Comparison of ENCODE assay signal across 8 cellular contexts in the genomic region with DNA sequence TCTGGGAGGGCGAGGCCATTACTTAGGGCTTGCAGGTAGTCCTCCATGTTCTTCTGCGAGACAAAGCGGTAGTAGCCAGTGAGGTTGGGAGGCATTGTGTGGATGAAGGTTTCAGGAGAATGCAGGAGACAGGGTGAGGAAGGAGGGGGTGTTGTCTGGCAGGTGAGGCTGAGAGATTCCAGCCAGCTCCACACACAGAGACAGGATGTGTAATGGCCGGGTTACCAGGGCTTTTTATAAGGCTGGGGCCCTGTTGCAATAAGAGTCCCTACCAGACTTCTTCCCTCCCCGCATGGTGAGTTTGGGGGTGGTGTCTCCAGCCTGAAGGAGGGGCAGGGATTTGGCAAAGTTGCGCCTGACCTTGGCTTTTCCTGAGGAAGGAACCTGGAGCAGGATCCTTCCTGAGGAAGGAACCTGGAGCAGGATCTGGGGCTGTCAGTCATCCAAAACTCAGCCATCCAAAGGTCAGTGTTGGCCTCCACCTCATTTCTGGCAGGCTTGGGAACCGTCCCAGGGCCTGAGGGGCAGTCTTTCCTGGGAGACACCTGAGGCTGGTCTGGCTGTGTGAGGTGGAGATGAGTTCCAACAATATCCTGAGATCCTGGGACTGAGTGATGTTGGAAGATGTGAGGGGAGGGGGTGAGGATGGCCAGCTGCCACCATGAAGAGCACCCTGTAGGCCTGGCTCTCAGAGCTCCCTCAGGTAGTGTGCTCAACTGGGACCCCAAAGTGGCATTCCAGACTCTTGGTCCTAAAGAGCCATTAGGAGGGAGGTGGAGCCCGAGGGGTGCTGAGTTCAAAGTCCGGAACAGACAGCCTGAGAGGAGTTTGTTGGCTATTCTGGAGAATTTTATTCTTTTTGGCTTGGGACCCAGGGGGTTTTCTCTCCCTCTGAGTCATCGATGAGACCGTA. TPM values are rescaled to one million over a fixed set of nuclear protein-coding genes. Genes with fewer than 3 reads are reported as not detected.
A peak's percentile ranks its signal among the peaks of the same experiment; 100 is the strongest.
DNase-seq lines count a peak whose midpoint lies in the region; ATAC-seq and TF ChIP-seq lines count a peak whose summit lies in the region.

RBP5 (minus strand) TSS at position 209 of the 913 bp plus-strand sequence; CDS start at position 95, 114 bp downstream.

- H3K4me1 Mint-ChIP-seq in chondrocyte (ENCODE audit: low read depth): peaks cover 26% of the 10 kb centered on the region

- H3K9me3 ChIP-seq in AG04450 (ENCODE audit: control insufficient read depth, insufficient read depth, low read length) (no peaks in the 10 kb centered on the region; the same call in 1 of the 2 replicates), IMR-90 (ENCODE audit: control insufficient read depth, insufficient read depth, low read length) (no peaks in the 10 kb centered on the region), muscle layer of duodenum (ENCODE audit: control insufficient read depth in 1 of 2, low read length in 2 of 2) (no peaks in the 10 kb centered on the region)

- H4K5ac ChIP-seq in IMR-90 (ENCODE audit: low read depth, low read length): peak within 1 kb of the TSS; percentile 1

- H4K20me1 ChIP-seq in IMR-90 (ENCODE audit: insufficient read depth, low read length): no peaks in the 10 kb centered on the region

- no peak for DNase-seq in AG04450 (ENCODE audit: low read depth, low spot score)
- DNase-seq in IMR-90: no peak
- DNase-seq in chondrocyte (ENCODE audit: low spot score): no peak
- no peak for DNase-seq in RPMI8226

- H3K56ac ChIP-seq in IMR-90 (ENCODE audit: extremely low read depth, insufficient read depth, low read length): no peak within 1 kb of the TSS

- in situ Hi-C loops in IMR-90 (cut with MboI; ENCODE audit: low sequenced_read_pairs): no loop called here

- peak within 1 kb of the TSS; percentile 61; the same call in 1 of the 2 replicates for H2AK5ac ChIP-seq in IMR-90 (ENCODE audit: low read depth, low read length)

- no peak within 1 kb of the TSS for H2BK20ac ChIP-seq in IMR-90 (ENCODE audit: low read depth, low read length)

- H2BK120ac ChIP-seq in IMR-90 (ENCODE audit: low read depth, low read length): no peak within 1 kb of the TSS

- H2AFZ ChIP-seq in IMR-90 (replicated peaks; ENCODE audit: low read length, poor library complexity): peak within 1 kb of the TSS; percentile 98

- no peak within 1 kb of the TSS for H2BK5ac ChIP-seq in IMR-90 (ENCODE audit: low read depth, low read length, poor library complexity, severe bottlenecking)

- no peaks in the 10 kb centered on the region for H3K9me3 Mint-ChIP-seq in chondrocyte (ENCODE audit: low read depth)

- CTCF ChIA-PET in AG04450 (lab: Charles Lee) (no interaction called here), IMR-90 (lab: Yijun Ruan, JAX) (no interaction called here)

- TF ChIP-seq CTCF in AG04450 (IDR thresholded peaks at IDR 0.05; ENCODE audit: low read depth, low read length): no peak
- TF ChIP-seq CTCF in IMR-90 (conservative IDR thresholded peaks at IDR 0.05; ENCODE audit: low read depth, low read length): no peak
- no peak for TF ChIP-seq CTCF in chondrocyte (IDR thresholded peaks at IDR 0.05)

- H3K27me3 ChIP-seq in AG04450 (ENCODE audit: control insufficient read depth, insufficient read depth, low read length) (no peaks in the 10 kb centered on the region), IMR-90 (ENCODE audit: control insufficient read depth, insufficient read depth, low read length) (no peaks in the 10 kb centered on the region), muscle layer of duodenum (ENCODE audit: low read depth, low read length) (peaks cover 3% of the 10 kb centered on the region)

- peak within 1 kb of the TSS; percentile 89 for H3K4me3 Mint-ChIP-seq in chondrocyte (ENCODE audit: unreplicated experiment)

- H3K27ac ChIP-seq in AG04450 (ENCODE audit: low read depth, low read length): peak within 1 kb of the TSS; percentile 21
- no peak within 1 kb of the TSS; the same call in 1 of the 2 replicates for H3K27ac ChIP-seq in IMR-90 (ENCODE audit: insufficient read depth, low read length)
- H3K27ac ChIP-seq in muscle layer of duodenum (ENCODE audit: low read length): no peak within 1 kb of the TSS

- peak within 1 kb of the TSS; percentile 4 for H3K9ac ChIP-seq in IMR-90 (ENCODE audit: low read depth, low read length)

- no peak for TF ChIP-seq POLR2A in IMR-90 (IDR thresholded peaks at IDR 0.05; ENCODE audit: low read depth, low read length)

- H3K4me1 ChIP-seq in IMR-90 (ENCODE audit: control insufficient read depth, insufficient read depth, low read length) (peaks cover 6% of the 10 kb centered on the region; the same call in 1 of the 2 replicates), muscle layer of duodenum (ENCODE audit: control insufficient read depth in 1 of 2, insufficient read depth in 2 of 2, low read length in 2 of 2) (peaks cover 0 to 20% of the 10 kb centered on the region in 2 donors)

- H3K79me1 ChIP-seq in IMR-90 (ENCODE audit: low read depth in 1 of 2, low read length in 2 of 2): 0 out of 4 replicates have a peak, but pooled peaks cover 0 to 6% of the 10 kb centered on the region in 2 experiments

- no peak for ATAC-seq in IMR-90 (ENCODE audit: low read depth)
- no peak for ATAC-seq in GM21423 (IDR thresholded peaks at IDR 0.05; ENCODE audit: unreplicated experiment)
- ATAC-seq in activated CD4-positive, CD25-positive, alpha-beta regulatory T cell treated with anti-CD3 and anti-CD28 coated beads, Interleukin-2, amount 50 U/mL, for 24 hours: no peak
- ATAC-seq in HG02852 (IDR thresholded peaks at IDR 0.05; ENCODE audit: unreplicated experiment): no peak

- H3K4me3 ChIP-seq in AG04450 (ENCODE audit: low read depth, low read length): peak within 1 kb of the TSS; percentile 90
- H3K4me3 ChIP-seq in IMR-90 (ENCODE audit: insufficient read depth, low read depth, low read length): peak within 1 kb of the TSS; percentile 81
- peak within 1 kb of the TSS; percentile 73 to 78 for H3K4me3 ChIP-seq in muscle layer of duodenum (ENCODE audit: low read depth in 1 of 2, low read length in 2 of 2)

- TF ChIP-seq RAD21 in IMR-90 (IDR thresholded peaks at IDR 0.05; ENCODE audit: low read length): no peak

- H2AK9ac ChIP-seq in IMR-90 (replicated peaks; ENCODE audit: low read depth, low read length, poor library complexity): peak within 1 kb of the TSS; percentile 89

- peak within 1 kb of the TSS; percentile 79 for H3K23ac ChIP-seq in IMR-90 (ENCODE audit: low read depth, low read length)

- H3K14ac ChIP-seq in IMR-90 (replicated peaks; ENCODE audit: low read depth, low read length): peak within 1 kb of the TSS; percentile 17; the same call in 1 of the 2 replicates

- intact Hi-C loops in IMR-90 (cut with micrococcal nuclease): no loop called here

- peaks cover 2% of the 10 kb centered on the region for H3K36me3 Mint-ChIP-seq in chondrocyte (ENCODE audit: low read depth)

- peak within 1 kb of the TSS; percentile 52 for H3K4ac ChIP-seq in IMR-90 (ENCODE audit: low read depth, low read length)

- no TSS peak for BruUV-seq in IMR-90 (replicated peaks; lab: Mats Ljungman, UMichigan)

- peaks cover 5% of the 10 kb centered on the region; the same call in 1 of the 2 replicates for H3K9me1 ChIP-seq in IMR-90 (ENCODE audit: insufficient read depth, low read length)

- no peak within 1 kb of the TSS for H3K18ac ChIP-seq in IMR-90 (ENCODE audit: low read depth, low read length)

- H4K91ac ChIP-seq in IMR-90 (ENCODE audit: insufficient read depth, low read depth, low read length): peak within 1 kb of the TSS; percentile 49; the same call in 1 of the 2 replicates

- peaks cover 6% of the 10 kb centered on the region for H3K36me3 ChIP-seq in IMR-90 (ENCODE audit: control insufficient read depth, insufficient read depth, low read length)
- no peaks in the 10 kb centered on the region for H3K36me3 ChIP-seq in muscle layer of duodenum (ENCODE audit: control insufficient read depth in 1 of 2, insufficient read depth in 2 of 2, low read length in 2 of 2)

- no peaks in the 10 kb centered on the region for H3K27me3 Mint-ChIP-seq in chondrocyte (ENCODE audit: low read depth)

- H3K27ac Mint-ChIP-seq in chondrocyte (ENCODE audit: unreplicated experiment): no peak within 1 kb of the TSS

- WGBS in IMR-90 (ENCODE audit: extremely low coverage in 2 of 2, insufficient read length in 1 of 2), 2 experiments: 50% methylated on average over 1 of the region's 11 CpGs; no CpG with 5 or more reads in 1 of the 2 experiments

- peak within 1 kb of the TSS; percentile 36 to 79; a peak in 2 of 4 replicates for H4K8ac ChIP-seq in IMR-90 (ENCODE audit: low read depth in 2 of 2, low read length in 2 of 2)

- peak within 1 kb of the TSS; percentile 94 for H3K4me2 ChIP-seq in IMR-90 (ENCODE audit: low read depth, low read length)

- no peak within 1 kb of the TSS for H2BK15ac ChIP-seq in IMR-90 (ENCODE audit: low read depth, low read length)

- dilution Hi-C loops in IMR-90 (cut with HindIII; ENCODE audit: low sequenced_read_pairs, unreplicated experiment): no loop called here

- POLR2A ChIA-PET in AG04450 (lab: Yijun Ruan, JAX) (interaction anchor here (1.2 kb wide), 1 partner anchor 49 kb away, joined by 3 read pairs; no protein-coding TSS in a partner anchor), IMR-90 (lab: Charles Lee; ENCODE audit: unreplicated experiment) (no interaction called here)

TF ChIP-seq in IMR-90, 13 proteins besides CTCF, POLR2A, EP300 and RAD21 (continues in another document):
- TF ChIP-seq CEBPB (IDR thresholded peaks at IDR 0.05; ENCODE audit: low read depth, low read length) (no peak), NFE2L2 (IDR thresholded peaks at IDR 0.05; ENCODE audit: low read depth, low read length) (no peak), BHLHE40 (IDR thresholded peaks at IDR 0.05; ENCODE audit: low read depth, low read length) (no peak), RCOR1 (IDR thresholded peaks at IDR 0.05; ENCODE audit: insufficient replicate concordance, low read length) (no peak), SMC3 (IDR thresholded peaks at IDR 0.05; ENCODE audit: low read depth, low read length) (no peak), RFX5 (IDR thresholded peaks at IDR 0.05; ENCODE audit: low read depth, low read length) (no peak)
- TF ChIP-seq, protein P1, sequence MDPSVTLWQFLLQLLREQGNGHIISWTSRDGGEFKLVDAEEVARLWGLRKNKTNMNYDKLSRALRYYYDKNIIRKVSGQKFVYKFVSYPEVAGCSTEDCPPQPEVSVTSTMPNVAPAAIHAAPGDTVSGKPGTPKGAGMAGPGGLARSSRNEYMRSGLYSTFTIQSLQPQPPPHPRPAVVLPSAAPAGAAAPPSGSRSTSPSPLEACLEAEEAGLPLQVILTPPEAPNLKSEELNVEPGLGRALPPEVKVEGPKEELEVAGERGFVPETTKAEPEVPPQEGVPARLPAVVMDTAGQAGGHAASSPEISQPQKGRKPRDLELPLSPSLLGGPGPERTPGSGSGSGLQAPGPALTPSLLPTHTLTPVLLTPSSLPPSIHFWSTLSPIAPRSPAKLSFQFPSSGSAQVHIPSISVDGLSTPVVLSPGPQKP (IDR thresholded peaks at IDR 0.05; ENCODE audit: borderline replicate concordance, low read depth, low read length): no peak

RNA-seq across cellular contexts. Expression of gene RBP5, which starts in this region (rescaled TPM):
- polyA plus RNA-seq in AG04450 (2011; rRNA removed) (0.25 and 0.36 TPM in 2 replicates), IMR-90 (2012; rRNA removed) (0.15 TPM in 1 of 2 replicates, not detected in the other)
- not detected in 2 replicates for polyA minus RNA-seq in AG04450 (2011; rRNA and poly(A)+ RNA removed)
- total RNA-seq in IMR-90 (2012; rRNA removed) (not detected in 2 replicates), chondrocyte (not detected in 3 replicates)
- not detected in 2 replicates for polyA plus RNA-seq in IMR-90 (2012; cell fraction: cytosol; rRNA removed)
- polyA plus RNA-seq in IMR-90 (2012; cell fraction: nucleus; rRNA removed; ENCODE audit: low replicate concordance): 0.38 and 1.1 TPM in 2 replicates
